1 cellular context compared by ENCODE assay signal in the genomic region with DNA sequence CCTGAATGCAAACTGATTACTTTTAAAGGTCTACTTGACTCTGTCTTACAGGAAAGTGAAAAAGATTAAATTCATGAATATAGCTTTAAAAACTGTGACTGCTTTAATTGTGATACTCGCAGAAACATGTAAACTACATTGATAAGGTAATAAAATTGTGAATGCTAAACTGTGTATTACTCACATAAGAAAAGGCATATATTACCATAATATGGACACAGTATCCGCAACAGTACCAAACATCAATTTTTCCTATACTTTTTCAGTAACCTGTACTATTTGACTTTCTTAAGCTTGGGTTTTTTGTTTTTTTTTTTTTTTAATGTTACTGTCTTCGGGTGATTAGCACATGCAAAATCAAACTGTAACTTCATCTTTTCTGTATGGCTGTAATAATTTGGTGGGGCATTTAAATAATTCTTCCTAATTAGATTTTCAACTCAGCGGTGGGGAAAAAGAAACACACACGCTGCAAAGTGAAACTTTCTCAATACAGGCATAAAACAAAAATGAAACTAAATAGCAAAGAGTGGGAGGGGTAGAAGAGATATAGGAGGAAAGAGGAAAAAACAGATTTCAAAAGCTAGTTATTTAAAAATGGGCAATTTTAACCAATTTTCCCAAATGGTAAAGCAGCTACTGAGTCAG.
TF ChIP-seq lines count a peak whose summit lies in the region.

No MANE protein-coding gene starts in this region.

TF ChIP-seq in HepG2, 621 proteins besides CTCF, POLR2A, EP300 and RAD21:
- TF ChIP-seq ZFP36L2 (CRISPR knock-in tag; IDR thresholded peaks at IDR 0.05) (no peak), TEAD3 (CRISPR knock-in tag; optimal IDR thresholded peaks at IDR 0.05; ENCODE audit: borderline replicate concordance) (no peak), GATA4 (IDR thresholded peaks at IDR 0.05; ENCODE audit: borderline replicate concordance, low read depth) (no peak), RBAK (CRISPR knock-in tag; IDR thresholded peaks at IDR 0.05) (no peak), ZNF790 (CRISPR knock-in tag; IDR thresholded peaks at IDR 0.05; ENCODE audit: borderline replicate concordance) (no peak), KDM5B (CRISPR knock-in tag; IDR thresholded peaks at IDR 0.05; ENCODE audit: borderline replicate concordance) (no peak), PTBP1 (IDR thresholded peaks at IDR 0.05; ENCODE audit: low read depth, low read length, poor library complexity, severe bottlenecking) (no peak), TBL1XR1 (IDR thresholded peaks at IDR 0.05; ENCODE audit: borderline replicate concordance, low read length, partially characterized antibody) (no peak)
- TF ChIP-seq, protein P1, sequence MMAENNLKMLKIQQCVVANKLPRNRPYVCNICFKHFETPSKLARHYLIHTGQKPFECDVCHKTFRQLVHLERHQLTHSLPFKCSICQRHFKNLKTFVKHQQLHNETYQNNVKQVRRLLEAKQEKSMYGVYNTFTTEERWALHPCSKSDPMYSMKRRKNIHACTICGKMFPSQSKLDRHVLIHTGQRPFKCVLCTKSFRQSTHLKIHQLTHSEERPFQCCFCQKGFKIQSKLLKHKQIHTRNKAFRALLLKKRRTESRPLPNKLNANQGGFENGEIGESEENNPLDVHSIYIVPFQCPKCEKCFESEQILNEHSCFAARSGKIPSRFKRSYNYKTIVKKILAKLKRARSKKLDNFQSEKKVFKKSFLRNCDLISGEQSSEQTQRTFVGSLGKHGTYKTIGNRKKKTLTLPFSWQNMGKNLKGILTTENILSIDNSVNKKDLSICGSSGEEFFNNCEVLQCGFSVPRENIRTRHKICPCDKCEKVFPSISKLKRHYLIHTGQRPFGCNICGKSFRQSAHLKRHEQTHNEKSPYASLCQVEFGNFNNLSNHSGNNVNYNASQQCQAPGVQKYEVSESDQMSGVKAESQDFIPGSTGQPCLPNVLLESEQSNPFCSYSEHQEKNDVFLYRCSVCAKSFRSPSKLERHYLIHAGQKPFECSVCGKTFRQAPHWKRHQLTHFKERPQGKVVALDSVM (CRISPR knock-in tag; IDR thresholded peaks at IDR 0.05) = no peak
- TF ChIP-seq, protein P2, sequence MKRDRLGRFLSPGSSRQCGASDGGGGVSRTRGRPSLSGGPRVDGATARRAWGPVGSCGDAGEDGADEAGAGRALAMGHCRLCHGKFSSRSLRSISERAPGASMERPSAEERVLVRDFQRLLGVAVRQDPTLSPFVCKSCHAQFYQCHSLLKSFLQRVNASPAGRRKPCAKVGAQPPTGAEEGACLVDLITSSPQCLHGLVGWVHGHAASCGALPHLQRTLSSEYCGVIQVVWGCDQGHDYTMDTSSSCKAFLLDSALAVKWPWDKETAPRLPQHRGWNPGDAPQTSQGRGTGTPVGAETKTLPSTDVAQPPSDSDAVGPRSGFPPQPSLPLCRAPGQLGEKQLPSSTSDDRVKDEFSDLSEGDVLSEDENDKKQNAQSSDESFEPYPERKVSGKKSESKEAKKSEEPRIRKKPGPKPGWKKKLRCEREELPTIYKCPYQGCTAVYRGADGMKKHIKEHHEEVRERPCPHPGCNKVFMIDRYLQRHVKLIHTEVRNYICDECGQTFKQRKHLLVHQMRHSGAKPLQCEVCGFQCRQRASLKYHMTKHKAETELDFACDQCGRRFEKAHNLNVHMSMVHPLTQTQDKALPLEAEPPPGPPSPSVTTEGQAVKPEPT (CRISPR knock-in tag; IDR thresholded peaks at IDR 0.05; ENCODE audit: low read depth) = no peak
TF ChIP-seq in HepG2: peak in this region for 0.
